3 cellular contexts compared by ENCODE assay signal in the genomic region with DNA sequence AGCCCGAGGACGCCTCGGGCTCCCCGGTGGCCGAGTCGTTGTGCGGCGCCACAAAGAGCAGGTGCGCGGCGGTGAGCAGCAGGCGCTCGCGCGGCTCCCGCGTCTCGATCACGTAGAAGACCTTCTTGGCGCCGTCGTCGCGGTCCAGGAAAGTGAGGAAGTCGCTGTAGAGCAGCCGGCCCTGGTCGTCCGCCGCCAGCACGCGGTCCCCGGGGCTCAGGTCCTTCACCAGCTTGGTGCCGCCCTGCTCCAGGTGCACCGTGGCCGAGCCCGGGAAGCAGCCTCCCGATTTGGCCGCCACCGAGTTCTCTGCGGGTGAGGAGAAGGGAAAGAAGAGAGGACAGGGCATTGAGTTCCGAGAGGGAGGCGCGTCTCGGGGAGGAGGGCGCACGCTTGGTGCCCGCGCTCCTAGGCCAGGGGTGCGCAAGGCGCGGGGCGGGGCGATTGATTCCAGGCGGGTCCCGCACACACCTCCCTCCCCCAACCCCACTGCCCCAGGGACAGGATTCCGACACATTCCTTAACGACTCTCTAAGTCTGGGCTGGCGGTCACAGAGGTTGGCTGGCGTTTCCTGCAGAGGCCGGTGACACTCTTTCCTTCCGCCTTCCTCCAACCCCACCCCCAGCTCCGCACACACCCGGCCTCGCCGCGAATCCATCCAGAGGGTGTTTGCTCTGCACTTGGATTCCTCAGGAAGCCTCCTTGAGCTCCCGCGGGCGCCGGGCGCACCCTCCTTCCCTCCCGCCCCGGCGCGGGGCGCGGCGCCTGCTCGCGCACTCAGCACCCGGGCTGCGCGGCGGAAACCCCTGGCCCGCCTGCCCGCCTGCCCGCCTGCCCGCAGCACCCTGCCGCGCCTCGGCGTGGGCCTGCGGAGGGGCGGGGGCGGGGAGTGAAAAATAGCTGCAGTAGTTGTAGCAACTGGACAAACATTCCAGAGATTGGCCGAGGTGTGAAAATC.
A peak's percentile ranks its signal among the peaks of the same experiment; 100 is the strongest.
TF ChIP-seq lines count a peak whose summit lies in the region.

No MANE protein-coding gene starts in this region.

TF ChIP-seq in A549, 52 proteins besides CTCF, POLR2A, EP300 and RAD21 (continues in another document):
- TF ChIP-seq CEBPB (IDR thresholded peaks at IDR 0.05): no peak
- TF ChIP-seq, protein P1, sequence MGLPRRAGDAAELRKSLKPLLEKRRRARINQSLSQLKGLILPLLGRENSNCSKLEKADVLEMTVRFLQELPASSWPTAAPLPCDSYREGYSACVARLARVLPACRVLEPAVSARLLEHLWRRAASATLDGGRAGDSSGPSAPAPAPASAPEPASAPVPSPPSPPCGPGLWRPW (IDR thresholded peaks at IDR 0.05): no peak
- TF ChIP-seq, protein P2, sequence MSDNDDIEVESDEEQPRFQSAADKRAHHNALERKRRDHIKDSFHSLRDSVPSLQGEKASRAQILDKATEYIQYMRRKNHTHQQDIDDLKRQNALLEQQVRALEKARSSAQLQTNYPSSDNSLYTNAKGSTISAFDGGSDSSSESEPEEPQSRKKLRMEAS (IDR thresholded peaks at IDR 0.05): peak; percentile 29; the same call in 1 of the 2 replicates
- TF ChIP-seq, protein P3, sequence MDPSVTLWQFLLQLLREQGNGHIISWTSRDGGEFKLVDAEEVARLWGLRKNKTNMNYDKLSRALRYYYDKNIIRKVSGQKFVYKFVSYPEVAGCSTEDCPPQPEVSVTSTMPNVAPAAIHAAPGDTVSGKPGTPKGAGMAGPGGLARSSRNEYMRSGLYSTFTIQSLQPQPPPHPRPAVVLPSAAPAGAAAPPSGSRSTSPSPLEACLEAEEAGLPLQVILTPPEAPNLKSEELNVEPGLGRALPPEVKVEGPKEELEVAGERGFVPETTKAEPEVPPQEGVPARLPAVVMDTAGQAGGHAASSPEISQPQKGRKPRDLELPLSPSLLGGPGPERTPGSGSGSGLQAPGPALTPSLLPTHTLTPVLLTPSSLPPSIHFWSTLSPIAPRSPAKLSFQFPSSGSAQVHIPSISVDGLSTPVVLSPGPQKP (IDR thresholded peaks at IDR 0.05; ENCODE audit: low read depth, low read length): no peak
- no peak for TF ChIP-seq NFE2L2 (conservative IDR thresholded peaks at IDR 0.05; ENCODE audit: low read length)
- TF ChIP-seq, protein P4, sequence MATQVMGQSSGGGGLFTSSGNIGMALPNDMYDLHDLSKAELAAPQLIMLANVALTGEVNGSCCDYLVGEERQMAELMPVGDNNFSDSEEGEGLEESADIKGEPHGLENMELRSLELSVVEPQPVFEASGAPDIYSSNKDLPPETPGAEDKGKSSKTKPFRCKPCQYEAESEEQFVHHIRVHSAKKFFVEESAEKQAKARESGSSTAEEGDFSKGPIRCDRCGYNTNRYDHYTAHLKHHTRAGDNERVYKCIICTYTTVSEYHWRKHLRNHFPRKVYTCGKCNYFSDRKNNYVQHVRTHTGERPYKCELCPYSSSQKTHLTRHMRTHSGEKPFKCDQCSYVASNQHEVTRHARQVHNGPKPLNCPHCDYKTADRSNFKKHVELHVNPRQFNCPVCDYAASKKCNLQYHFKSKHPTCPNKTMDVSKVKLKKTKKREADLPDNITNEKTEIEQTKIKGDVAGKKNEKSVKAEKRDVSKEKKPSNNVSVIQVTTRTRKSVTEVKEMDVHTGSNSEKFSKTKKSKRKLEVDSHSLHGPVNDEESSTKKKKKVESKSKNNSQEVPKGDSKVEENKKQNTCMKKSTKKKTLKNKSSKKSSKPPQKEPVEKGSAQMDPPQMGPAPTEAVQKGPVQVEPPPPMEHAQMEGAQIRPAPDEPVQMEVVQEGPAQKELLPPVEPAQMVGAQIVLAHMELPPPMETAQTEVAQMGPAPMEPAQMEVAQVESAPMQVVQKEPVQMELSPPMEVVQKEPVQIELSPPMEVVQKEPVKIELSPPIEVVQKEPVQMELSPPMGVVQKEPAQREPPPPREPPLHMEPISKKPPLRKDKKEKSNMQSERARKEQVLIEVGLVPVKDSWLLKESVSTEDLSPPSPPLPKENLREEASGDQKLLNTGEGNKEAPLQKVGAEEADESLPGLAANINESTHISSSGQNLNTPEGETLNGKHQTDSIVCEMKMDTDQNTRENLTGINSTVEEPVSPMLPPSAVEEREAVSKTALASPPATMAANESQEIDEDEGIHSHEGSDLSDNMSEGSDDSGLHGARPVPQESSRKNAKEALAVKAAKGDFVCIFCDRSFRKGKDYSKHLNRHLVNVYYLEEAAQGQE (IDR thresholded peaks at IDR 0.05): no peak
- TF ChIP-seq HDAC2 (IDR thresholded peaks at IDR 0.05): no peak
- TF ChIP-seq, protein P5, sequence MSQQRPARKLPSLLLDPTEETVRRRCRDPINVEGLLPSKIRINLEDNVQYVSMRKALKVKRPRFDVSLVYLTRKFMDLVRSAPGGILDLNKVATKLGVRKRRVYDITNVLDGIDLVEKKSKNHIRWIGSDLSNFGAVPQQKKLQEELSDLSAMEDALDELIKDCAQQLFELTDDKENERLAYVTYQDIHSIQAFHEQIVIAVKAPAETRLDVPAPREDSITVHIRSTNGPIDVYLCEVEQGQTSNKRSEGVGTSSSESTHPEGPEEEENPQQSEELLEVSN (IDR thresholded peaks at IDR 0.05; ENCODE audit: borderline replicate concordance, low read depth): peak; percentile 29; the same call in 1 of the 2 replicates

TF ChIP-seq in HEK293, 187 proteins besides CTCF, POLR2A, EP300 and RAD21 (continues in another document):
- TF ChIP-seq KLF16 (tag by site-specific recombination; IDR thresholded peaks at IDR 0.05) (0 out of 2 replicates have a peak, but pooled peaks have one; percentile 51), ZIC2 (tag by site-specific recombination; IDR thresholded peaks at IDR 0.05) (peak; percentile 15; the same call in 1 of the 2 replicates), ZNF629 (tag by site-specific recombination; IDR thresholded peaks at IDR 0.05) (no peak), ZNF274 (IDR thresholded peaks at IDR 0.05; ENCODE audit: low read length) (no peak), ZNF274 (tag by site-specific recombination; IDR thresholded peaks at IDR 0.05; ENCODE audit: borderline replicate concordance) (no peak), ZNF707 (tag by site-specific recombination; IDR thresholded peaks at IDR 0.05) (no peak), ZNF341 (tag by site-specific recombination; IDR thresholded peaks at IDR 0.05; ENCODE audit: low read depth) (no peak), ZNF600 (tag by site-specific recombination; IDR thresholded peaks at IDR 0.05) (peak; percentile 48), PRDM1 (tag by site-specific recombination; IDR thresholded peaks at IDR 0.05) (no peak), ZNF596 (tag by site-specific recombination; IDR thresholded peaks at IDR 0.05) (no peak), ZNF837 (tag by site-specific recombination; IDR thresholded peaks at IDR 0.05) (no peak), TCF7L2 (IDR thresholded peaks at IDR 0.05; ENCODE audit: borderline replicate concordance, low read depth, low read length) (no peak), ZNF560 (tag by site-specific recombination; IDR thresholded peaks at IDR 0.05; ENCODE audit: borderline replicate concordance) (no peak), ZBTB17 (tag by site-specific recombination; IDR thresholded peaks at IDR 0.05) (no peak), ZNF10 (tag by site-specific recombination; IDR thresholded peaks at IDR 0.05) (no peak)
- TF ChIP-seq, protein P6, sequence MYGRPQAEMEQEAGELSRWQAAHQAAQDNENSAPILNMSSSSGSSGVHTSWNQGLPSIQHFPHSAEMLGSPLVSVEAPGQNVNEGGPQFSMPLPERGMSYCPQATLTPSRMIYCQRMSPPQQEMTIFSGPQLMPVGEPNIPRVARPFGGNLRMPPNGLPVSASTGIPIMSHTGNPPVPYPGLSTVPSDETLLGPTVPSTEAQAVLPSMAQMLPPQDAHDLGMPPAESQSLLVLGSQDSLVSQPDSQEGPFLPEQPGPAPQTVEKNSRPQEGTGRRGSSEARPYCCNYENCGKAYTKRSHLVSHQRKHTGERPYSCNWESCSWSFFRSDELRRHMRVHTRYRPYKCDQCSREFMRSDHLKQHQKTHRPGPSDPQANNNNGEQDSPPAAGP (tag by site-specific recombination; IDR thresholded peaks at IDR 0.05): peak; percentile 63; the same call in 1 of the 2 replicates
- TF ChIP-seq, protein P7, sequence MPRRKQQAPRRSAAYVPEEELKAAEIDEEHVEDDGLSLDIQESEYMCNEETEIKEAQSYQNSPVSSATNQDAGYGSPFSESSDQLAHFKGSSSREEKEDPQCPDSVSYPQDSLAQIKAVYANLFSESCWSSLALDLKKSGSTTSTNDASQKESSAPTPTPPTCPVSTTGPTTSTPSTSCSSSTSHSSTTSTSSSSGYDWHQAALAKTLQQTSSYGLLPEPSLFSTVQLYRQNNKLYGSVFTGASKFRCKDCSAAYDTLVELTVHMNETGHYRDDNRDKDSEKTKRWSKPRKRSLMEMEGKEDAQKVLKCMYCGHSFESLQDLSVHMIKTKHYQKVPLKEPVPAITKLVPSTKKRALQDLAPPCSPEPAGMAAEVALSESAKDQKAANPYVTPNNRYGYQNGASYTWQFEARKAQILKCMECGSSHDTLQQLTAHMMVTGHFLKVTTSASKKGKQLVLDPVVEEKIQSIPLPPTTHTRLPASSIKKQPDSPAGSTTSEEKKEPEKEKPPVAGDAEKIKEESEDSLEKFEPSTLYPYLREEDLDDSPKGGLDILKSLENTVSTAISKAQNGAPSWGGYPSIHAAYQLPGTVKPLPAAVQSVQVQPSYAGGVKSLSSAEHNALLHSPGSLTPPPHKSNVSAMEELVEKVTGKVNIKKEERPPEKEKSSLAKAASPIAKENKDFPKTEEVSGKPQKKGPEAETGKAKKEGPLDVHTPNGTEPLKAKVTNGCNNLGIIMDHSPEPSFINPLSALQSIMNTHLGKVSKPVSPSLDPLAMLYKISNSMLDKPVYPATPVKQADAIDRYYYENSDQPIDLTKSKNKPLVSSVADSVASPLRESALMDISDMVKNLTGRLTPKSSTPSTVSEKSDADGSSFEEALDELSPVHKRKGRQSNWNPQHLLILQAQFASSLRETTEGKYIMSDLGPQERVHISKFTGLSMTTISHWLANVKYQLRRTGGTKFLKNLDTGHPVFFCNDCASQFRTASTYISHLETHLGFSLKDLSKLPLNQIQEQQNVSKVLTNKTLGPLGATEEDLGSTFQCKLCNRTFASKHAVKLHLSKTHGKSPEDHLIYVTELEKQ (tag by site-specific recombination; IDR thresholded peaks at IDR 0.05; ENCODE audit: borderline replicate concordance): no peak

TF ChIP-seq in HepG2, 621 proteins besides CTCF, POLR2A, EP300 and RAD21:
- TF ChIP-seq ZNF776 (CRISPR knock-in tag; IDR thresholded peaks at IDR 0.05): no peak
- 0 out of 2 replicates have a peak, but pooled peaks have one; percentile 33 for TF ChIP-seq RBFOX2 (IDR thresholded peaks at IDR 0.05; ENCODE audit: low read depth, low read length)
- no peak for TF ChIP-seq POLR2G (IDR thresholded peaks at IDR 0.05; ENCODE audit: low read depth, low read length)
- TF ChIP-seq ZFP36L2 (CRISPR knock-in tag; IDR thresholded peaks at IDR 0.05): no peak
- TF ChIP-seq, protein P8, sequence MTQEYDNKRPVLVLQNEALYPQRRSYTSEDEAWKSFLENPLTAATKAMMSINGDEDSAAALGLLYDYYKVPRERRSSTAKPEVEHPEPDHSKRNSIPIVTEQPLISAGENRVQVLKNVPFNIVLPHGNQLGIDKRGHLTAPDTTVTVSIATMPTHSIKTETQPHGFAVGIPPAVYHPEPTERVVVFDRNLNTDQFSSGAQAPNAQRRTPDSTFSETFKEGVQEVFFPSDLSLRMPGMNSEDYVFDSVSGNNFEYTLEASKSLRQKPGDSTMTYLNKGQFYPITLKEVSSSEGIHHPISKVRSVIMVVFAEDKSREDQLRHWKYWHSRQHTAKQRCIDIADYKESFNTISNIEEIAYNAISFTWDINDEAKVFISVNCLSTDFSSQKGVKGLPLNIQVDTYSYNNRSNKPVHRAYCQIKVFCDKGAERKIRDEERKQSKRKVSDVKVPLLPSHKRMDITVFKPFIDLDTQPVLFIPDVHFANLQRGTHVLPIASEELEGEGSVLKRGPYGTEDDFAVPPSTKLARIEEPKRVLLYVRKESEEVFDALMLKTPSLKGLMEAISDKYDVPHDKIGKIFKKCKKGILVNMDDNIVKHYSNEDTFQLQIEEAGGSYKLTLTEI (CRISPR knock-in tag; conservative IDR thresholded peaks at IDR 0.05): no peak
